Comparison of ENCODE assay signal across 20 cellular contexts in the genomic region with DNA sequence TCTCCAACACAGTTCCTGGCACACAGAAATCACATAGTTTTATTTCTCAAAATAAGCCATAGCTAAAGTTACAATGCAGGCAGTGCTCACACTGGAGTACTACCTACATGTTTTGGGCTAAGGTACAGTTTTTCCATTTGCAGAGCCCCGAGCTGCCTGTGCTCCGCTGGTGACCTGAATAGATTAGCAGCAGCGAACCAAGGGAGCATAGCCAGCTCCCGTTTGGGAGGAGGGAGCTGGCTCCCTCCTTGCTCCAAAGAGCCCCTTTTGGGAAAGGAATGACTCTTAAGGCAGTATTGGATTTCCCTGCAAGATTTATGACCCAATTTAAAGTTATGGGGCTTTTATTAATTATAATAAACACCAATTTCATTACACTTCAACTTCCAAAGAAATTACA.
DNase-seq lines count a peak whose midpoint lies in the region; ATAC-seq, FAIRE-seq and TF ChIP-seq lines count a peak whose summit lies in the region.
"Had no signal": no experiment of that assay in that cellular context is flagged by ENCODE, and none has a peak within 500 bp of the region (broad histone marks: within the 10 kb centered on the region; RNA-seq: fewer than 3 reads in every experiment).

No MANE protein-coding gene starts in this region.

- peaks cover 5% of the 10 kb centered on the region for H3K27me3 Mint-ChIP-seq in GM23338 (ENCODE audit: insufficient read depth, low read depth, poor library complexity)
- H3K27me3 Mint-ChIP-seq in nephron progenitor cell (ENCODE audit: low read depth, poor library complexity) = peaks cover 10% of the 10 kb centered on the region
- peaks cover 2 to 9% (median 5%) of the 10 kb centered on the region in 5 donors for H3K27me3 Mint-ChIP-seq in naive thymus-derived CD8-positive, alpha-beta T cell

- CTCF ChIA-PET in K562 (lab: Yijun Ruan, JAX; ENCODE audit: low intra/inter-chr PET ratio) = no interaction called here

- H2AFZ ChIP-seq in GM23338 = no peak overlapping the region
- peak overlapping the region; percentile 20 for H2AFZ ChIP-seq in K562 (ENCODE audit: low read depth, low read length)

- FAIRE-seq in K562 (lab: Jason Lieb, UNC) = no peak
- FAIRE-seq: A204.1, H1 had no signal

- in situ Hi-C loops in G401 (cut with HindIII; ENCODE audit: low sequenced_read_pairs) = no loop called here
- in situ Hi-C loops in K562 (cut with MboI) = no loop called here

- no peaks in the 10 kb centered on the region for H3K9me1 ChIP-seq in K562 (ENCODE audit: control insufficient read depth, insufficient read depth, low read length)

- H3K27ac ChIP-seq in GM23338 (ENCODE audit: low read depth) (no peak overlapping the region), K562 (ENCODE audit: extremely low read depth, low read depth, low read length) (no peak overlapping the region)

- POLR2A ChIA-PET in K562 (lab: Yijun Ruan, JAX) = interaction anchor here (0.5 to 5.0 kb wide), 5 partner anchors 9 to 144 kb away, joined by 3 to 21 read pairs (median 4); no protein-coding TSS in a partner anchor
- POLR2A ChIA-PET in naive thymus-derived CD8-positive, alpha-beta T cell (lab: Charles Lee) = no interaction called here

- H3K4me1 ChIP-seq in GM23338 (ENCODE audit: insufficient read depth) (peaks cover 11% of the 10 kb centered on the region), K562 (replicated peaks in 1 of 2; ENCODE audit: control insufficient read depth in 2 of 2, insufficient read depth in 2 of 2, low read length in 2 of 2) (peaks cover 14 to 41% of the 10 kb centered on the region in 2 experiments; a peak in 4 of 5 replicates)

- 38% methylated on average over 4 of the region's 4 CpGs for WGBS in K562 (ENCODE audit: insufficient coverage, low coverage, missing lambda C conversion rate)

- no peak overlapping the region for H3K27ac Mint-ChIP-seq in GM23338
- H3K27ac Mint-ChIP-seq in nephron progenitor cell = peak overlapping the region; percentile 29
- no peak overlapping the region for H3K27ac Mint-ChIP-seq in naive thymus-derived CD8-positive, alpha-beta T cell
- H3K27ac Mint-ChIP-seq: CD4-positive, CD25-positive, alpha-beta regulatory T cell; CD8-positive, alpha-beta memory T cell; H9 had no signal

- no peak for TF ChIP-seq RAD21 in K562 (CRISPR knock-in tag; conservative IDR thresholded peaks at IDR 0.05 in 1 of 2, IDR thresholded peaks at IDR 0.05 in 1 of 2)

- H3K9me3 Mint-ChIP-seq in GM23338 = no peaks in the 10 kb centered on the region
- H3K9me3 Mint-ChIP-seq in nephron progenitor cell = no peaks in the 10 kb centered on the region
- no peaks in the 10 kb centered on the region for H3K9me3 Mint-ChIP-seq in naive thymus-derived CD8-positive, alpha-beta T cell
- H3K9me3 Mint-ChIP-seq: CD8-positive, alpha-beta memory T cell; H9 had no signal

- H3K9ac ChIP-seq in K562 (ENCODE audit: insufficient read depth in 1 of 2, low read depth in 2 of 2, low read length in 2 of 2) = peak overlapping the region in 1 of 2 experiments; percentile 31; a peak in 1 of 4 replicates

- no peaks in the 10 kb centered on the region for H3F3A ChIP-seq in GM23338 (replicated peaks; ENCODE audit: low read depth)

- H3K4me2 ChIP-seq in GM23338 = no peak overlapping the region
- no peak overlapping the region for H3K4me2 ChIP-seq in K562 (ENCODE audit: insufficient read depth, low read length)

- H3K4me3 Mint-ChIP-seq in GM23338 = no peak overlapping the region
- no peak overlapping the region for H3K4me3 Mint-ChIP-seq in nephron progenitor cell
- no peak overlapping the region for H3K4me3 Mint-ChIP-seq in naive thymus-derived CD8-positive, alpha-beta T cell
- H3K4me3 Mint-ChIP-seq: CD4-positive, CD25-positive, alpha-beta regulatory T cell; CD8-positive, alpha-beta memory T cell; H9 had no signal

- intact Hi-C loops in K562 (cut with micrococcal nuclease) = no loop called here

- peaks cover 5% of the 10 kb centered on the region for H3K9me2 ChIP-seq in GM23338 (ENCODE audit: insufficient read depth)

- DNase-seq in G401 (ENCODE audit: low spot score) = peak; percentile 45
- DNase-seq in GM23338 (ENCODE audit: low spot score) = no peak
- DNase-seq in K562 (ENCODE audit: extremely low read depth in 1 of 4, low spot score in 3 of 4) = no peak
- no peak for DNase-seq in nephron progenitor cell
- DNase-seq in NAMALWA (ENCODE audit: low spot score) = no peak
- no peak for DNase-seq in NCI-H2107 treated with DMSO at 0.1 percent for 48 hours (lab: John Stamatoyannopoulos, UW; ENCODE audit: unreplicated experiment)
- no peak for DNase-seq in NCI-H2227 (lab: John Stamatoyannopoulos, UW; ENCODE audit: unreplicated experiment)
- DNase-seq in naive thymus-derived CD8-positive, alpha-beta T cell = no peak
- DNase-seq: ACHN; BE2C; C1 segment of cervical spinal cord; CD4-positive, CD25-positive, alpha-beta regulatory T cell; CD8-positive, alpha-beta memory T cell; COR-L47; DMS 273 treated with DMSO at 0.1 percent for 48 hours; DMS53; GF-D8; H9 had no signal

- TF ChIP-seq CTCF in GM23338 (conservative IDR thresholded peaks at IDR 0.05; ENCODE audit: low read depth in 2 of 2) (no peak), K562 (IDR thresholded peaks at IDR 0.05 in 2 of 3, conservative IDR thresholded peaks at IDR 0.05 in 1 of 3; ENCODE audit: insufficient read depth in 2 of 3, low read depth in 1 of 3, low read length in 3 of 3) (no peak), nephron progenitor cell (IDR thresholded peaks at IDR 0.05) (no peak)

- H3K79me2 ChIP-seq in GM23338 (replicated peaks; ENCODE audit: insufficient read depth) (no peaks in the 10 kb centered on the region), K562 (ENCODE audit: control insufficient read depth, insufficient read depth, low read length) (no peaks in the 10 kb centered on the region)

- H3K36me3 ChIP-seq in GM23338 (ENCODE audit: insufficient read depth) = no peaks in the 10 kb centered on the region
- no peaks in the 10 kb centered on the region for H3K36me3 ChIP-seq in K562 (ENCODE audit: control insufficient read depth, insufficient read depth, low read length)
- H3K36me3 ChIP-seq: BE2C had no signal

- TF ChIP-seq EP300 in K562 (IDR thresholded peaks at IDR 0.05; ENCODE audit: low read length) = no peak

- H3K9me3 ChIP-seq in K562 (replicated peaks; ENCODE audit: control insufficient read depth, insufficient read depth, low read depth, low read length) = no peaks in the 10 kb centered on the region
- H3K9me3 ChIP-seq: BE2C had no signal

- H3K4me3 ChIP-seq in GM23338 = no peak overlapping the region
- no peak overlapping the region for H3K4me3 ChIP-seq in K562

- ATAC-seq in GM23338 (peak; percentile 57), K562 (no peak)
- ATAC-seq in naive thymus-derived CD8-positive, alpha-beta T cell = no peak

- no TSS peak for BruUV-seq in K562 (replicated peaks; lab: Mats Ljungman, UMichigan)

- no peaks in the 10 kb centered on the region for H3K27me3 ChIP-seq in GM23338 (ENCODE audit: insufficient read depth)
- H3K27me3 ChIP-seq in K562 (ENCODE audit: control insufficient read depth in 2 of 2, insufficient read depth in 2 of 2, low read length in 2 of 2) = no peaks in the 10 kb centered on the region
- H3K27me3 ChIP-seq: BE2C had no signal

- TF ChIP-seq POLR2A in K562 (conservative IDR thresholded peaks at IDR 0.05) = no peak

- H3K36me3 Mint-ChIP-seq in GM23338 (ENCODE audit: low read depth) = no peaks in the 10 kb centered on the region
- no peaks in the 10 kb centered on the region for H3K36me3 Mint-ChIP-seq in nephron progenitor cell (ENCODE audit: low read depth)
- H3K36me3 Mint-ChIP-seq in naive thymus-derived CD8-positive, alpha-beta T cell = no peaks in the 10 kb centered on the region
- H3K36me3 Mint-ChIP-seq: CD4-positive, CD25-positive, alpha-beta regulatory T cell; CD8-positive, alpha-beta memory T cell had no signal

- H3K4me1 Mint-ChIP-seq in GM23338 (peaks cover 19% of the 10 kb centered on the region), nephron progenitor cell (peaks cover 10% of the 10 kb centered on the region)
- no peaks in the 10 kb centered on the region for H3K4me1 Mint-ChIP-seq in naive thymus-derived CD8-positive, alpha-beta T cell
- H3K4me1 Mint-ChIP-seq: CD4-positive, CD25-positive, alpha-beta regulatory T cell; CD8-positive, alpha-beta memory T cell had no signal

- H4K20me1 ChIP-seq in GM23338 (replicated peaks; ENCODE audit: insufficient read depth) = no peaks in the 10 kb centered on the region
- H4K20me1 ChIP-seq in K562 (replicated peaks; ENCODE audit: control insufficient read depth, insufficient read depth, low read length) = no peaks in the 10 kb centered on the region

TF ChIP-seq in GM23338, 12 proteins besides CTCF, POLR2A, EP300 and RAD21 (continues in another document):
- TF ChIP-seq ZNF331 (CRISPR knock-in tag; IDR thresholded peaks at IDR 0.05; ENCODE audit: low read depth) (no peak), EZH2 (IDR thresholded peaks at IDR 0.05; ENCODE audit: low read depth, unreplicated experiment) (no peak), STAT1 (IDR thresholded peaks at IDR 0.05; ENCODE audit: unreplicated experiment) (no peak), EZH2phosphoT487 (IDR thresholded peaks at IDR 0.05; ENCODE audit: unreplicated experiment) (no peak), JUNB (IDR thresholded peaks at IDR 0.05; ENCODE audit: unreplicated experiment) (no peak)

TF ChIP-seq in K562, 482 proteins besides CTCF, POLR2A, EP300 and RAD21:
- TF ChIP-seq HSF4 (CRISPR knock-in tag; IDR thresholded peaks at IDR 0.05; ENCODE audit: borderline replicate concordance) (no peak), ZNF282 (CRISPR knock-in tag; IDR thresholded peaks at IDR 0.05) (no peak)
